In the genomic region with DNA sequence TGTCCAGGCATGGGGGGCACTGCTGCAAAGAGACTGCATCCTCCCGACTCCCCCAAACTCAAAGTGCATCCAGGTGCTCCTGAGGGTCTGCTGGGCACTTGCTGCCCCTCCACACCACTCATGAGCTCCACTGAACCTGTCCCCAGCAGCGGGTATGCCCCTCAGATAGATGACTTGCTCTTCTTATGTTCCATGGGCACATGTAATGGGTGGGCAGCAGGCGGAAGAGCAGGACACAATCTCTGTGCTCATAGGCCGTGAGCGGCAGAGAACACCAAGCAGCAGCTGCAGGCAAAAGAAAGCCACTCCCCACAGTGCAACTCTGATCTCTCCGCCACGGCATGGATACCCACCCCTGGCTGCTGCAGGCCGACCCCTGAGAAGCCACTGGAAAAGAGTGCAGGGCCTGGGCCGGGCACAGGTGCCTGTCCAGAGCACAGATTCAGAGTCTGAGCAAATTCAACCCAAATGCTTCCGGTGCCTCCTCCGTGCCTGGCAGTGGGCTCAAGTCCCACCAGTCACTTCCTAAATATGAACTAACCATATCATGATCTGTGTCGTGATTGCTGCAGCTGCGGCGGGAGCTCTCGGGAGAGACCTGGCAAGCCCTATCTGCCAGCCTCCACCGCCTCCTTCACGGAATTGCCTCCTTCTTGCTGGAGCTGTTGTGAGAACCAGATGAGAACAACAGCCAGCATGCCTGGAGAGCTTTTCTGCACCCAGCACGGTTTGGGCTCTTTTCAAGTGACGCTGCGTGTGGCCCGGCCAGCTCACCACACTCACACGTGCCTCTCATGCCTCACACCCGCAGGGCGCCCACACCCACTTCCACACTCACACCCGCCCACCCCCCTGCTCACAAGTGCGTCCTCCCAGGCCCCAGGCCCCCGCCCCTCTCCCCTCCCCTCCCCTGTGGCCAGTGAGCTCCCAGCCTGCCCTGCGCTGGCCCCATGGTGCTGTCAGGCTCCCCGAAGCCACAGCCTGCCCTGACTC, we compare ENCODE assay signal across 10 cellular contexts.
DNase-seq lines count a peak whose midpoint lies in the region; ATAC-seq and TF ChIP-seq lines count a peak whose summit lies in the region.
"Had no signal": no experiment of that assay in that cellular context is flagged by ENCODE, and none has a peak within 500 bp of the region (broad histone marks: within the 10 kb centered on the region; RNA-seq: fewer than 3 reads in every experiment).

No MANE protein-coding gene starts in this region.

- no peaks in the 10 kb centered on the region for H3K9me3 Mint-ChIP-seq in activated CD8-positive, alpha-beta memory T cell treated with anti-CD3 and anti-CD28 coated beads, Interleukin-2, amount 10 ng/mL, durations not matched to agents 7 days and 5 days (ENCODE audit: low read depth)

- H3K4me1 Mint-ChIP-seq in activated CD8-positive, alpha-beta memory T cell treated with anti-CD3 and anti-CD28 coated beads, Interleukin-2, amount 10 ng/mL, durations not matched to agents 7 days and 5 days: peaks cover 35% of the 10 kb centered on the region

- no peaks in the 10 kb centered on the region for H3K9me3 ChIP-seq in left lung
- H3K9me3 ChIP-seq in body of pancreas: no peaks in the 10 kb centered on the region

- intact Hi-C loops in left lung (cut with DNase I): no loop called here
- intact Hi-C loops in body of pancreas (cut with DNase I): no loop called here

- H3K36me3 Mint-ChIP-seq in activated CD8-positive, alpha-beta memory T cell treated with anti-CD3 and anti-CD28 coated beads, Interleukin-2, amount 10 ng/mL, durations not matched to agents 7 days and 5 days: no peaks in the 10 kb centered on the region

- no peak for TF ChIP-seq POLR2A in body of pancreas (IDR thresholded peaks at IDR 0.05)

- no peak overlapping the region for H3K4me3 ChIP-seq in left lung
- H3K4me3 ChIP-seq in body of pancreas: no peak overlapping the region

- H3K4me1 ChIP-seq in left lung: peaks cover 9 to 12% of the 10 kb centered on the region in 2 donors
- H3K4me1 ChIP-seq in body of pancreas: no peaks in the 10 kb centered on the region

- H3K27me3 ChIP-seq in left lung: no peaks in the 10 kb centered on the region
- no peaks in the 10 kb centered on the region for H3K27me3 ChIP-seq in body of pancreas

- H3K27ac ChIP-seq in left lung (no peak overlapping the region), body of pancreas (no peak overlapping the region)

- WGBS in body of pancreas, 2 donors: 65 to 73% methylated on average over 15 to 22 of the region's 29 CpGs

- peaks cover 30% of the 10 kb centered on the region for H3K27me3 Mint-ChIP-seq in activated CD8-positive, alpha-beta memory T cell treated with anti-CD3 and anti-CD28 coated beads, Interleukin-2, amount 10 ng/mL, durations not matched to agents 7 days and 5 days

- H3K27ac Mint-ChIP-seq in activated CD8-positive, alpha-beta memory T cell treated with anti-CD3 and anti-CD28 coated beads, Interleukin-2, amount 10 ng/mL, durations not matched to agents 7 days and 5 days: peak overlapping the region; percentile 72

- peak; percentile 42 for DNase-seq in activated T-cell treated with anti-CD3 and anti-CD28 coated beads, Interleukin-2, amount 50 U/mL, for 1 hour
- DNase-seq in activated T-cell treated with anti-CD3 and anti-CD28 coated beads for 4 hours (no peak), left lung (peak in 1 of 2 donors; percentile 43), body of pancreas (no peak)
- DNase-seq in activated CD8-positive, alpha-beta memory T cell treated with anti-CD3 and anti-CD28 coated beads, Interleukin-2, amount 10 ng/mL, durations not matched to agents 7 days and 5 days: peak; percentile 59
- peak; percentile 32 for DNase-seq in stimulated activated naive CD8-positive, alpha-beta T cell treated with anti-CD3 and anti-CD28 coated beads, Interleukin-15, Interleukin-2, amounts not matched to agents 100 U/mL and 50 U/mL, for 24 hours
- DNase-seq in stimulated activated naive CD4-positive, alpha-beta T cell (lab: John Stamatoyannopoulos, UW): no peak
- DNase-seq: AML-193, occipital lobe had no signal

- TF ChIP-seq CTCF in left lung (IDR thresholded peaks at IDR 0.05) (no peak), body of pancreas (IDR thresholded peaks at IDR 0.05) (no peak)

- peak overlapping the region; percentile 15 for H3K4me3 Mint-ChIP-seq in activated CD8-positive, alpha-beta memory T cell treated with anti-CD3 and anti-CD28 coated beads, Interleukin-2, amount 10 ng/mL, durations not matched to agents 7 days and 5 days

- ATAC-seq in activated CD8-positive, alpha-beta memory T cell treated with anti-CD3 and anti-CD28 coated beads, Interleukin-2, amount 10 ng/mL, durations not matched to agents 7 days and 5 days: peak; percentile 49
- ATAC-seq in left lung: peak; percentile 70
- ATAC-seq in stimulated activated naive CD8-positive, alpha-beta T cell treated with anti-CD3 and anti-CD28 coated beads, Interleukin-15, Interleukin-2, amounts not matched to agents 100 U/mL and 50 U/mL, for 24 hours: no peak
- ATAC-seq in GM19351 (IDR thresholded peaks at IDR 0.05; ENCODE audit: unreplicated experiment): no peak
- ATAC-seq in body of pancreas: no peak

- no peaks in the 10 kb centered on the region for H3K36me3 ChIP-seq in left lung
- H3K36me3 ChIP-seq in body of pancreas (replicated peaks in 1 of 2; ENCODE audit: insufficient read depth in 1 of 2, low read depth in 2 of 2): no peaks in the 10 kb centered on the region

- CTCF ChIA-PET in activated CD8-positive, alpha-beta memory T cell treated with anti-CD3 and anti-CD28 coated beads, Interleukin-2, amount 10 ng/mL, durations not matched to agents 7 days and 5 days (lab: Charles Lee): interaction anchor here (1.0 to 4.5 kb wide), 11 partner anchors 29 to 153 kb away, joined by 3 to 24 read pairs (median 4); no protein-coding TSS in a partner anchor

Comparison
In these comparisons a context has a peak if more than half of its experiments do, and no peak if none do; other contexts are left out.
1. DNase-seq: peak in activated T-cell treated with anti-CD3 and anti-CD28 coated beads, Interleukin-2, amount 50 U/mL, for 1 hour (single experiment), activated CD8-positive, alpha-beta memory T cell treated with anti-CD3 and anti-CD28 coated beads, Interleukin-2, amount 10 ng/mL, durations not matched to agents 7 days and 5 days (single experiment) and stimulated activated naive CD8-positive, alpha-beta T cell treated with anti-CD3 and anti-CD28 coated beads, Interleukin-15, Interleukin-2, amounts not matched to agents 100 U/mL and 50 U/mL, for 24 hours (single experiment); none in activated T-cell treated with anti-CD3 and anti-CD28 coated beads for 4 hours (single experiment), stimulated activated naive CD4-positive, alpha-beta T cell (0 of 6) and body of pancreas (0 of 4).
2. ATAC-seq: peak in activated CD8-positive, alpha-beta memory T cell treated with anti-CD3 and anti-CD28 coated beads, Interleukin-2, amount 10 ng/mL, durations not matched to agents 7 days and 5 days (single experiment) and left lung (single experiment); none in stimulated activated naive CD8-positive, alpha-beta T cell treated with anti-CD3 and anti-CD28 coated beads, Interleukin-15, Interleukin-2, amounts not matched to agents 100 U/mL and 50 U/mL, for 24 hours (single experiment), GM19351 (single experiment) and body of pancreas (single experiment).